Comparison of ENCODE assay signal across 33 cellular contexts in genomic region chr5:57549546-57549945, GRCh38.
"Had no signal": no experiment of that assay in that cellular context is flagged by ENCODE, and none has a peak within 500 bp of the region (broad histone marks: within the 10 kb centered on the region; RNA-seq: fewer than 3 reads in every experiment).

No MANE protein-coding gene starts in this region.

- FAIRE-seq: astrocyte, bronchial epithelial cell, frontal cortex had no signal

- H3K4me3 ChIP-seq: coronary artery, dorsolateral prefrontal cortex had no signal

- H3K27me3 ChIP-seq: brain microvascular endothelial cell, dorsolateral prefrontal cortex had no signal

- H3K36me3 Mint-ChIP-seq: activated CD4-positive, alpha-beta memory T cell treated with anti-CD3 and anti-CD28 coated beads for 36 hours; activated CD8-positive, alpha-beta memory T cell treated with anti-CD3 and anti-CD28 coated beads, Interleukin-2, amount 10 ng/mL, durations not matched to agents 7 days and 5 days; activated naive CD4-positive, alpha-beta T cell treated with anti-CD3 and anti-CD28 coated beads, Interleukin-2, amount 10 ng/mL, durations not matched to agents 7 days and 5 days; activated naive CD8-positive, alpha-beta T cell treated with anti-CD3 and anti-CD28 coated beads, Interleukin-2, amount 10 ng/mL, durations not matched to agents 7 days and 5 days had no signal

- DNase-seq: activated CD4-positive, alpha-beta memory T cell treated with anti-CD3 and anti-CD28 coated beads for 36 hours; activated CD4-positive, alpha-beta T cell treated with anti-CD3 and anti-CD28 coated beads for 36 hours; activated CD4-positive, CD25-positive, alpha-beta regulatory T cell; activated CD4-positive, CD25-positive, alpha-beta regulatory T cell treated with anti-CD3 and anti-CD28 coated beads, Interleukin-2, amount 50 U/mL, for 72 hours; activated CD8-positive, alpha-beta memory T cell treated with anti-CD3 and anti-CD28 coated beads, Interleukin-2, amount 10 ng/mL, durations not matched to agents 7 days and 5 days; activated CD8-positive, alpha-beta memory T cell treated with anti-CD3 and anti-CD28 coated beads, Interleukin-2, amount 50 U/mL, for 4 hours; activated CD8-positive, alpha-beta T cell treated with anti-CD3 and anti-CD28 coated beads, Interleukin-2, amount 10 ng/mL, durations not matched to agents 7 days and 5 days; activated gamma-delta T cell; activated naive CD4-positive, alpha-beta T cell; activated naive CD4-positive, alpha-beta T cell treated with anti-CD3 and anti-CD28 coated beads, Interleukin-2, amount 10 ng/mL, durations not matched to agents 7 days and 5 days; activated naive CD8-positive, alpha-beta T cell treated with anti-CD3 and anti-CD28 coated beads, Interleukin-2, amount 10 ng/mL, durations not matched to agents 7 days and 5 days; activated T-cell treated with anti-CD3 and anti-CD28 coated beads, Interleukin-2, amount 50 U/mL, for 1 hour; activated T-cell treated with anti-CD3 and anti-CD28 coated beads, Interleukin-2, amount 50 U/mL, for 48 hours; amniotic stem cell; anterior cingulate cortex; brain microvascular endothelial cell; dorsolateral prefrontal cortex; effector memory CD4-positive, alpha-beta T cell; foreskin fibroblast; head of caudate nucleus; T-helper 1 cell; T-helper 17 cell had no signal

- H3K27ac ChIP-seq: brain microvascular endothelial cell, coronary artery, dorsolateral prefrontal cortex had no signal

- H3K9me3 Mint-ChIP-seq: activated CD4-positive, alpha-beta memory T cell treated with anti-CD3 and anti-CD28 coated beads for 36 hours; activated CD4-positive, alpha-beta T cell treated with anti-CD3 and anti-CD28 coated beads, Interleukin-2, amount 10 ng/mL, durations not matched to agents 24 days and 14 days; activated naive CD4-positive, alpha-beta T cell treated with anti-CD3 and anti-CD28 coated beads, Interleukin-2, amount 10 ng/mL, durations not matched to agents 7 days and 5 days; activated naive CD8-positive, alpha-beta T cell treated with anti-CD3 and anti-CD28 coated beads, Interleukin-2, amount 10 ng/mL, durations not matched to agents 7 days and 5 days; activated T-helper 1 cell treated with anti-CD3 and anti-CD28 coated beads, Interleukin-12 subunit alpha, Interleukin-12 subunit beta, Interleukin-2, Interleukin-4 antibody, amounts not matched to agents 30 ng/mL and 10 ng/mL and 1 ng/mL, durations not matched to agents 14 hours and 24 hours and 36 hours; dendritic cell treated with granulocyte-macrophage colony-stimulating factor and Interleukin-4, amounts not matched to agents 40 ng/mL and 50 ng/mL, for 4 days; endodermal cell had no signal

- H3K4me1 Mint-ChIP-seq: activated CD4-positive, alpha-beta T cell treated with anti-CD3 and anti-CD28 coated beads for 36 hours; activated CD4-positive, alpha-beta T cell treated with anti-CD3 and anti-CD28 coated beads, Interleukin-2, amount 10 ng/mL, durations not matched to agents 24 days and 14 days; activated CD8-positive, alpha-beta memory T cell treated with anti-CD3 and anti-CD28 coated beads, Interleukin-2, amount 10 ng/mL, durations not matched to agents 7 days and 5 days; activated naive CD4-positive, alpha-beta T cell treated with anti-CD3 and anti-CD28 coated beads, Interleukin-2, amount 10 ng/mL, durations not matched to agents 7 days and 5 days; activated naive CD8-positive, alpha-beta T cell treated with anti-CD3 and anti-CD28 coated beads, Interleukin-2, amount 10 ng/mL, durations not matched to agents 7 days and 5 days; central memory CD8-positive, alpha-beta T cell; T-helper 17 cell had no signal

- H3K4me3 Mint-ChIP-seq: activated CD4-positive, alpha-beta memory T cell treated with anti-CD3 and anti-CD28 coated beads for 36 hours; activated CD4-positive, alpha-beta T cell treated with anti-CD3 and anti-CD28 coated beads for 36 hours; activated CD4-positive, alpha-beta T cell treated with anti-CD3 and anti-CD28 coated beads, Interleukin-2, amount 10 ng/mL, durations not matched to agents 24 days and 14 days; activated CD8-positive, alpha-beta memory T cell treated with anti-CD3 and anti-CD28 coated beads, Interleukin-2, amount 10 ng/mL, durations not matched to agents 7 days and 5 days; activated CD8-positive, alpha-beta T cell treated with anti-CD3 and anti-CD28 coated beads, Interleukin-2, amount 10 ng/mL, durations not matched to agents 7 days and 5 days; activated naive CD4-positive, alpha-beta T cell treated with anti-CD3 and anti-CD28 coated beads, Interleukin-2, amount 10 ng/mL, durations not matched to agents 7 days and 5 days; activated naive CD8-positive, alpha-beta T cell treated with anti-CD3 and anti-CD28 coated beads, Interleukin-2, amount 10 ng/mL, durations not matched to agents 7 days and 5 days; activated T-helper 1 cell treated with anti-CD3 and anti-CD28 coated beads, Interleukin-12 subunit alpha, Interleukin-12 subunit beta, Interleukin-2, Interleukin-4 antibody, amounts not matched to agents 30 ng/mL and 10 ng/mL and 1 ng/mL, durations not matched to agents 14 hours and 24 hours and 36 hours; central memory CD8-positive, alpha-beta T cell; dendritic cell treated with granulocyte-macrophage colony-stimulating factor and Interleukin-4, amounts not matched to agents 40 ng/mL and 50 ng/mL, for 4 days; endodermal cell; T-helper 17 cell had no signal

- H3K36me3 ChIP-seq: brain microvascular endothelial cell had no signal

- H3K27ac Mint-ChIP-seq: activated CD4-positive, alpha-beta memory T cell treated with anti-CD3 and anti-CD28 coated beads for 36 hours; activated CD4-positive, alpha-beta T cell treated with anti-CD3 and anti-CD28 coated beads for 36 hours; activated CD4-positive, alpha-beta T cell treated with anti-CD3 and anti-CD28 coated beads, Interleukin-2, amount 10 ng/mL, durations not matched to agents 24 days and 14 days; activated CD8-positive, alpha-beta memory T cell treated with anti-CD3 and anti-CD28 coated beads, Interleukin-2, amount 10 ng/mL, durations not matched to agents 7 days and 5 days; activated CD8-positive, alpha-beta T cell treated with anti-CD3 and anti-CD28 coated beads, Interleukin-2, amount 10 ng/mL, durations not matched to agents 7 days and 5 days; activated naive CD4-positive, alpha-beta T cell treated with anti-CD3 and anti-CD28 coated beads, Interleukin-2, amount 10 ng/mL, durations not matched to agents 7 days and 5 days; activated naive CD4-positive, alpha-beta T cell treated with anti-CD3 and anti-CD28 coated beads, Interleukin-2, amount 50 U/mL, for 72 hours; activated naive CD8-positive, alpha-beta T cell treated with anti-CD3 and anti-CD28 coated beads, Interleukin-2, amount 10 ng/mL, durations not matched to agents 7 days and 5 days; activated T-helper 1 cell treated with anti-CD3 and anti-CD28 coated beads, Interleukin-12 subunit alpha, Interleukin-12 subunit beta, Interleukin-2, Interleukin-4 antibody, amounts not matched to agents 30 ng/mL and 10 ng/mL and 1 ng/mL, durations not matched to agents 14 hours and 24 hours and 36 hours; dendritic cell treated with granulocyte-macrophage colony-stimulating factor and Interleukin-4, amounts not matched to agents 40 ng/mL and 50 ng/mL, for 4 days; endodermal cell; T-helper 17 cell had no signal

- H3K27me3 Mint-ChIP-seq: central memory CD8-positive, alpha-beta T cell; dendritic cell treated with granulocyte-macrophage colony-stimulating factor and Interleukin-4, amounts not matched to agents 40 ng/mL and 50 ng/mL, for 4 days had no signal

- ATAC-seq: activated CD4-positive, alpha-beta T cell treated with anti-CD3 and anti-CD28 coated beads for 36 hours; activated CD8-positive, alpha-beta memory T cell treated with anti-CD3 and anti-CD28 coated beads, Interleukin-2, amount 10 ng/mL, durations not matched to agents 7 days and 5 days; activated CD8-positive, alpha-beta T cell treated with anti-CD3 and anti-CD28 coated beads, Interleukin-2, amount 10 ng/mL, durations not matched to agents 7 days and 5 days; activated naive CD4-positive, alpha-beta T cell treated with anti-CD3 and anti-CD28 coated beads, Interleukin-2, amount 50 U/mL, for 72 hours; esophagus mucosa; T-helper 17 cell had no signal
